In the genomic region with DNA sequence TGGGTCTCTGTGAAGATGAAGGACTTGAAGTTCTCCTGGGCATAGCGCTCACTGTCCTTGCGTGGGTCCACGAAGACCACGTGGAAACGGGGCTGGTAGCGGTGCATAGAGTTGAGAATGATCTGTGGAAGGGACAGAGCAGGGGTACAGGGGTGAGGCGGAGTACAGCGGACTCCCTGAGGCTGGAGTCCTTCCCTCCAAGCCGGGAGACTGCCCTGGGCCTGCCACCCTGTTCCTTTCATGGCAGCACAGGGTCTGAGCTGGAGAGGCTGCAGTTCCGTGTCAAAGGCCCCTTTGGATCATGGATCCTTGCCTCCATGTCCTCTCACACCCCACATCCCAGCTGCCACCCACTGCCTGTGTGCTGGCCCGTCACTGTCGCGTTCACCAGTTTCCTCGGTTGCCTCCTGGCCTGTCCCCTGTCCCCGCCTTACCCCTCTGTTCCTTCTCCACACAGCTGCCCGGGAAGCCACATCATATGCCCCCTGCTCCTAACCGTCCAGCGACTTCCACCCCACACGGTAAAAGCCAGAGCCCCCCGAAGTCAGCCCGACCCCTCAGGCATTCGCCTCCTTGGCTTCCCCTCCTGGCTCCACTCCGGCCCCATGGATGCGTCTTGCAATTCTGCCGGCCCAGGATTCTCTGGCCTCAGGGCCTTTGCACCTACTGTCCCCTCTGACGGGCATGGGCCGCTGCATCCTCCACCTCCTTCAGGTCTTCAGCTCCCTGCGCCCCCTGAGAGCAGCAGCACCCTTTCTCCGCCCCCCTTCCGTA, we compare ENCODE assay signal across 23 cellular contexts. TPM values are rescaled to one million over a fixed set of nuclear protein-coding genes. Genes with fewer than 3 reads are reported as not detected.
DNase-seq lines count a peak whose midpoint lies in the region; TF ChIP-seq lines count a peak whose summit lies in the region.
"Had no signal": no experiment of that assay in that cellular context is flagged by ENCODE, and none has a peak within 500 bp of the region (broad histone marks: within the 10 kb centered on the region; RNA-seq: fewer than 3 reads in every experiment).

No MANE protein-coding gene starts in this region.

- no peak overlapping the region for H3K4ac ChIP-seq in neuronal stem cell (ENCODE audit: low read length)

- H3K4me3 ChIP-seq in Peyer's patch (peak overlapping the region in 1 of 4 donors; percentile 64), neuronal stem cell (ENCODE audit: low read length in 2 of 2) (no peak overlapping the region)
- H3K4me3 ChIP-seq: psoas muscle, upper lobe of right lung had no signal

- peak overlapping the region; percentile 57 for H2AK5ac ChIP-seq in neuronal stem cell (ENCODE audit: low read depth, low read length)

- H3K4me1 ChIP-seq in Peyer's patch (peaks cover 5 to 46% (median 9%) of the 10 kb centered on the region in 4 donors), neuronal stem cell (ENCODE audit: control insufficient read depth in 2 of 2, insufficient read depth in 1 of 2, low read depth in 1 of 2, low read length in 2 of 2) (peaks cover 8 to 18% of the 10 kb centered on the region in 2 donors)

- no peak overlapping the region for H3K18ac ChIP-seq in neuronal stem cell (ENCODE audit: low read length)

- no peak overlapping the region for H2BK5ac ChIP-seq in neuronal stem cell (ENCODE audit: low read length)

- H3K14ac ChIP-seq in neuronal stem cell (ENCODE audit: low read length): no peak overlapping the region

- H3K79me1 ChIP-seq in neuronal stem cell (ENCODE audit: low read depth, low read length): no peaks in the 10 kb centered on the region

- DNase-seq in Peyer's patch: peak in 1 of 3 donors; percentile 54
- peak; percentile 49 for DNase-seq in islet precursor cell
- no peak for DNase-seq in neuronal stem cell (ENCODE audit: low spot score)
- no peak for DNase-seq in NCI-H345 (lab: John Stamatoyannopoulos, UW)
- no peak for DNase-seq in NCI-H748 (lab: John Stamatoyannopoulos, UW; ENCODE audit: unreplicated experiment)
- DNase-seq in stimulated activated CD8-positive, alpha-beta memory T cell treated with anti-CD3 and anti-CD28 coated beads, Interleukin-4, amount 100 ng/mL, for 48 hours: no peak
- DNase-seq in GM13976 (ENCODE audit: low spot score): no peak
- DNase-seq: activated CD4-positive, CD25-positive, alpha-beta regulatory T cell; activated CD8-positive, alpha-beta T cell treated with anti-CD3 and anti-CD28 coated beads for 36 hours; activated naive CD8-positive, alpha-beta T cell treated with anti-CD3 and anti-CD28 coated beads, Interleukin-2, amount 10 ng/mL, durations not matched to agents 7 days and 5 days; activated T-cell treated with anti-CD3 and anti-CD28 coated beads, Interleukin-2, amount 50 U/mL, for 48 hours; COR-L47; NCI-H526; psoas muscle; SIG-M5; stimulated activated CD4-positive, alpha-beta T cell treated with anti-CD3 and anti-CD28 coated beads, Interleukin-12 subunit alpha, Interleukin-12 subunit beta, amount 100 ng/mL, for 4 hours; T-helper 1 cell had no signal

- no peak overlapping the region for H2BK12ac ChIP-seq in neuronal stem cell (ENCODE audit: low read length)

- peak overlapping the region; percentile 51 for H3K9ac ChIP-seq in neuronal stem cell (ENCODE audit: low read depth, low read length, poor library complexity)

- H3K27me3 ChIP-seq in Peyer's patch (no peaks in the 10 kb centered on the region), neuronal stem cell (ENCODE audit: control insufficient read depth in 3 of 3, insufficient read depth in 3 of 3, low read depth in 1 of 3, low read length in 3 of 3) (no peaks in the 10 kb centered on the region)
- H3K27me3 ChIP-seq: upper lobe of right lung had no signal

- TF ChIP-seq CTCF in C4-2B (conservative IDR thresholded peaks at IDR 0.05) (no peak), Peyer's patch (IDR thresholded peaks at IDR 0.05) (no peak), GM13976 (IDR thresholded peaks at IDR 0.05; ENCODE audit: borderline replicate concordance, control extremely low read depth, extremely low read depth, insufficient read depth, missing control alignments) (no peak)

- H3K27ac ChIP-seq in C4-2B: peak overlapping the region; percentile 93
- H3K27ac ChIP-seq in Peyer's patch: peak overlapping the region in 3 of 4 donors; percentile 90 to 100 (median 100)
- no peak overlapping the region for H3K27ac ChIP-seq in neuronal stem cell (replicated peaks; ENCODE audit: low read length)
- H3K27ac ChIP-seq: epithelial cell of prostate, HL-60, psoas muscle, upper lobe of right lung had no signal

- no peak overlapping the region for H2BK120ac ChIP-seq in neuronal stem cell (ENCODE audit: low read depth, low read length)

- no peak overlapping the region for H4K91ac ChIP-seq in neuronal stem cell (ENCODE audit: low read depth, low read length, poor library complexity)

- H3K4me2 ChIP-seq in neuronal stem cell (ENCODE audit: insufficient read depth, low read length, poor library complexity, severe bottlenecking): no peak overlapping the region

- WGBS in neuronal stem cell (ENCODE audit: extremely low coverage in 2 of 2, insufficient read length in 2 of 2, insufficient replicate concordance in 1 of 2), 2 donors: no CpG with 5 or more reads among the region's 30 CpGs

- peak overlapping the region; percentile 55 for H3K23ac ChIP-seq in neuronal stem cell (ENCODE audit: low read depth, low read length, poor library complexity)

- in situ Hi-C loops in GM13976 (cut with MboI; ENCODE audit: low sequenced_read_pairs, unreplicated experiment): loop anchor here (10.0 kb wide), 1 partner anchor 72 kb away; no protein-coding TSS in a partner anchor

- H3K9me3 ChIP-seq in Peyer's patch: no peaks in the 10 kb centered on the region
- no peaks in the 10 kb centered on the region for H3K9me3 ChIP-seq in neuronal stem cell (replicated peaks in 1 of 2; ENCODE audit: control insufficient read depth in 2 of 2, insufficient read depth in 1 of 2, low read depth in 1 of 2, low read length in 2 of 2)
- H3K9me3 ChIP-seq: psoas muscle, upper lobe of right lung had no signal

- H3K36me3 ChIP-seq in Peyer's patch: no peaks in the 10 kb centered on the region
- no peaks in the 10 kb centered on the region for H3K36me3 ChIP-seq in neuronal stem cell (replicated peaks in 1 of 2; ENCODE audit: control insufficient read depth in 2 of 2, insufficient read depth in 2 of 2, low read length in 2 of 2)
- H3K36me3 ChIP-seq: upper lobe of right lung had no signal

- no peak for TF ChIP-seq POLR2A in Peyer's patch (IDR thresholded peaks at IDR 0.05)

- H4K8ac ChIP-seq in neuronal stem cell (ENCODE audit: low read depth, low read length): no peak overlapping the region

- H2AFZ ChIP-seq in neuronal stem cell (ENCODE audit: low read length): no peak overlapping the region

- H2BK15ac ChIP-seq in neuronal stem cell (ENCODE audit: low read length): no peak overlapping the region

RNA-seq across cellular contexts. Expression of gene NUDT8, which starts 3.4 kb away (rescaled TPM):
- 10 to 100 TPM in 3 of 4 donors, 1 to 10 TPM in 1; 5.0 to 64.1 (median 45.4) TPM for total RNA-seq in Peyer's patch
- polyA plus RNA-seq in neuronal stem cell (2013, experiment 1 of 2): 7.6 TPM
- 6.7 TPM for polyA plus RNA-seq in neuronal stem cell (2013, experiment 2 of 2)

RNA-seq across cellular contexts. Expression of gene TBX10, which starts 6.4 kb away (rescaled TPM):
- total RNA-seq in Peyer's patch: 10 to 100 TPM in 3 of 4 donors, not detected in 1; 16.9 to 82.5 (median 64.1) TPM
- polyA plus RNA-seq in neuronal stem cell (2013, experiment 1 of 2): 0.04 TPM
- polyA plus RNA-seq in neuronal stem cell (2013, experiment 2 of 2): 0.03 TPM
- total RNA-seq: activated CD8-positive, alpha-beta T cell treated with anti-CD3 and anti-CD28 coated beads for 36 hours; activated naive CD8-positive, alpha-beta T cell treated with anti-CD3 and anti-CD28 coated beads, Interleukin-2, amount 10 ng/mL, durations not matched to agents 7 days and 5 days; frontal cortex; psoas muscle; upper lobe of right lung had no signal

RNA-seq across cellular contexts. Expression of gene ACY3, which starts 17.4 kb away (rescaled TPM):
- 100 to 1,000 TPM in 2 of 4 donors, 10 to 100 TPM in 2; 12.4 to 176 (median 105) TPM for total RNA-seq in Peyer's patch
- polyA plus RNA-seq in neuronal stem cell (2013, experiment 1 of 2): not detected
- polyA plus RNA-seq in neuronal stem cell (2013, experiment 2 of 2): not detected
- total RNA-seq: frontal cortex, psoas muscle had no signal

RNA-seq across cellular contexts. Expression of gene NDUFV1, which starts 26.4 kb away (rescaled TPM):
- total RNA-seq in Peyer's patch: 100 to 1,000 TPM; 297 to 532 (median 329) TPM
- polyA plus RNA-seq in neuronal stem cell (2013, experiment 1 of 2): 71.8 TPM
- polyA plus RNA-seq in neuronal stem cell (2013, experiment 2 of 2): 67.2 TPM

RNA-seq across cellular contexts. Expression of gene ALDH3B2, which starts 41.3 kb away (rescaled TPM):
- total RNA-seq in Peyer's patch: not detected
- polyA plus RNA-seq in neuronal stem cell (2013, experiment 1 of 2): not detected
- polyA plus RNA-seq in neuronal stem cell (2013, experiment 2 of 2): not detected
- total RNA-seq: activated CD8-positive, alpha-beta T cell treated with anti-CD3 and anti-CD28 coated beads for 36 hours; activated naive CD8-positive, alpha-beta T cell treated with anti-CD3 and anti-CD28 coated beads, Interleukin-2, amount 10 ng/mL, durations not matched to agents 7 days and 5 days; frontal cortex; left lobe of liver; psoas muscle had no signal
- polyA plus RNA-seq: psoas muscle had no signal
